In genomic region chr4:123479944-123480343, GRCh38 we compare ENCODE assay signal across 17 cellular contexts.
A peak's percentile ranks its signal among the peaks of the same experiment; 100 is the strongest.
DNase-seq lines count a peak whose midpoint lies in the region; ATAC-seq and TF ChIP-seq lines count a peak whose summit lies in the region.
"Had no signal": no experiment of that assay in that cellular context is flagged by ENCODE, and none has a peak within 500 bp of the region (broad histone marks: within the 10 kb centered on the region; RNA-seq: fewer than 3 reads in every experiment).

No MANE protein-coding gene starts in this region.

- no peak overlapping the region for H3K27ac Mint-ChIP-seq in activated T-helper 1 cell treated with anti-CD3 and anti-CD28 coated beads, Interleukin-12 subunit alpha, Interleukin-12 subunit beta, Interleukin-2, Interleukin-4 antibody, amounts not matched to agents 30 ng/mL and 10 ng/mL and 1 ng/mL, durations not matched to agents 14 hours and 24 hours and 36 hours
- H3K27ac Mint-ChIP-seq: endodermal cell had no signal

- WGBS in psoas muscle, 3 donors, result 55 to 98% (median 96%) methylated on average over 2 of the region's 2 CpGs

- TF ChIP-seq CTCF in epithelial cell of esophagus (IDR thresholded peaks at IDR 0.05; ENCODE audit: insufficient read depth, low read depth, low read length, missing control alignments) (no peak), psoas muscle (IDR thresholded peaks at IDR 0.05) (no peak)

- no peak overlapping the region for H3K27ac ChIP-seq in psoas muscle
- H3K27ac ChIP-seq: ascending aorta, sigmoid colon, suprapubic skin had no signal

- ATAC-seq in psoas muscle (peak; percentile 48 to 67 (median 60)), GM18868 (IDR thresholded peaks at IDR 0.05; ENCODE audit: unreplicated experiment) (no peak), GM18867 (IDR thresholded peaks at IDR 0.05; ENCODE audit: unreplicated experiment) (no peak)

- TF ChIP-seq POLR2A in erythroblast (IDR thresholded peaks at IDR 0.05; ENCODE audit: low read length), result no peak

- no peaks in the 10 kb centered on the region for H3K27me3 ChIP-seq in psoas muscle (ENCODE audit: insufficient read depth in 3 of 3, low read length in 2 of 3)
- H3K27me3 ChIP-seq: ascending aorta, sigmoid colon, suprapubic skin had no signal

- H3K36me3 Mint-ChIP-seq in activated T-helper 1 cell treated with anti-CD3 and anti-CD28 coated beads, Interleukin-12 subunit alpha, Interleukin-12 subunit beta, Interleukin-2, Interleukin-4 antibody, amounts not matched to agents 30 ng/mL and 10 ng/mL and 1 ng/mL, durations not matched to agents 14 hours and 24 hours and 36 hours (ENCODE audit: low read depth), result peaks cover 6% of the 10 kb centered on the region
- H3K36me3 Mint-ChIP-seq: mesothelial cell of epicardium had no signal

- H3K4me1 ChIP-seq in psoas muscle, result peaks cover 12% of the 10 kb centered on the region
- H3K4me1 ChIP-seq: ascending aorta, suprapubic skin had no signal

- peaks cover 5% of the 10 kb centered on the region for H3K9me3 Mint-ChIP-seq in activated T-helper 1 cell treated with anti-CD3 and anti-CD28 coated beads, Interleukin-12 subunit alpha, Interleukin-12 subunit beta, Interleukin-2, Interleukin-4 antibody, amounts not matched to agents 30 ng/mL and 10 ng/mL and 1 ng/mL, durations not matched to agents 14 hours and 24 hours and 36 hours
- H3K9me3 Mint-ChIP-seq: endodermal cell, mesothelial cell of epicardium had no signal

- no peaks in the 10 kb centered on the region for H3K27me3 Mint-ChIP-seq in activated T-helper 1 cell treated with anti-CD3 and anti-CD28 coated beads, Interleukin-12 subunit alpha, Interleukin-12 subunit beta, Interleukin-2, Interleukin-4 antibody, amounts not matched to agents 30 ng/mL and 10 ng/mL and 1 ng/mL, durations not matched to agents 14 hours and 24 hours and 36 hours (ENCODE audit: insufficient read depth)

- DNase-seq in H4 (ENCODE audit: low spot score), result peak; percentile 25
- peak; percentile 76 for DNase-seq in NCI-H510A treated with DMSO at 0.1 percent for 48 hours (lab: John Stamatoyannopoulos, UW)
- DNase-seq in epithelial cell of esophagus (ENCODE audit: low read depth), result peak; percentile 77
- no peak for DNase-seq in psoas muscle
- DNase-seq in activated T-helper 1 cell treated with anti-CD3 and anti-CD28 coated beads, Interleukin-12 subunit alpha, Interleukin-12 subunit beta, Interleukin-2, Interleukin-4 antibody, amounts not matched to agents 30 ng/mL and 10 ng/mL and 1 ng/mL, durations not matched to agents 14 hours and 24 hours and 36 hours (ENCODE audit: low spot score), result no peak
- DNase-seq in erythroblast (lab: John Stamatoyannopoulos, UW), result no peak
- DNase-seq: activated T-cell treated with anti-CD3 and anti-CD28 coated beads, Interleukin-2, amount 50 U/mL, for 48 hours; COR-L47; endodermal cell; hypothalamus; NCI-H2227 treated with DMSO at 0.1 percent for 48 hours; sigmoid colon had no signal

- H3K4me1 Mint-ChIP-seq in activated T-helper 1 cell treated with anti-CD3 and anti-CD28 coated beads, Interleukin-12 subunit alpha, Interleukin-12 subunit beta, Interleukin-2, Interleukin-4 antibody, amounts not matched to agents 30 ng/mL and 10 ng/mL and 1 ng/mL, durations not matched to agents 14 hours and 24 hours and 36 hours (ENCODE audit: low read depth), result peaks cover 55% of the 10 kb centered on the region

- H3K4me3 ChIP-seq in epithelial cell of esophagus (ENCODE audit: low read length), result no peak overlapping the region
- H3K4me3 ChIP-seq in psoas muscle, result no peak overlapping the region
- H3K4me3 ChIP-seq: ascending aorta, sigmoid colon, suprapubic skin had no signal

- intact Hi-C loops in psoas muscle (cut with DNase I), result no loop called here
- intact Hi-C loops in activated T-helper 1 cell treated with anti-CD3 and anti-CD28 coated beads, Interleukin-12 subunit alpha, Interleukin-12 subunit beta, Interleukin-2, Interleukin-4 antibody, amounts not matched to agents 30 ng/mL and 10 ng/mL and 1 ng/mL, durations not matched to agents 14 hours and 24 hours and 36 hours (cut with micrococcal nuclease), result loop anchor here (2.0 to 5.0 kb wide), 2 partner anchors 25 to 58 kb away; no protein-coding TSS in a partner anchor

- H3K4me3 Mint-ChIP-seq in activated T-helper 1 cell treated with anti-CD3 and anti-CD28 coated beads, Interleukin-12 subunit alpha, Interleukin-12 subunit beta, Interleukin-2, Interleukin-4 antibody, amounts not matched to agents 30 ng/mL and 10 ng/mL and 1 ng/mL, durations not matched to agents 14 hours and 24 hours and 36 hours, result no peak overlapping the region
- H3K4me3 Mint-ChIP-seq: endodermal cell, mesothelial cell of epicardium had no signal

- H3K36me3 ChIP-seq in psoas muscle (ENCODE audit: insufficient read depth in 1 of 2, low read depth in 1 of 2), result no peaks in the 10 kb centered on the region
- H3K36me3 ChIP-seq: ascending aorta, sigmoid colon, suprapubic skin had no signal

- no peaks in the 10 kb centered on the region for H3K9me3 ChIP-seq in psoas muscle
- H3K9me3 ChIP-seq: ascending aorta, sigmoid colon, suprapubic skin had no signal

Comparison
In these comparisons a context has a peak if more than half of its experiments do, and no peak if none do; other contexts are left out.
1. DNase-seq: peak in H4 (single experiment), NCI-H510A treated with DMSO at 0.1 percent for 48 hours (single experiment) and epithelial cell of esophagus (single experiment); none in psoas muscle (0 of 2), activated T-helper 1 cell treated with anti-CD3 and anti-CD28 coated beads, Interleukin-12 subunit alpha, Interleukin-12 subunit beta, Interleukin-2, Interleukin-4 antibody, amounts not matched to agents 30 ng/mL and 10 ng/mL and 1 ng/mL, durations not matched to agents 14 hours and 24 hours and 36 hours (single experiment) and erythroblast (0 of 2).
2. ATAC-seq: peak in psoas muscle (4 of 4); none in GM18868 (single experiment) and GM18867 (single experiment).